In genomic region chr17:79946352-79947231, GRCh38 we compare ENCODE assay signal across 16 cellular contexts.
DNase-seq lines count a peak whose midpoint lies in the region; FAIRE-seq and TF ChIP-seq lines count a peak whose summit lies in the region.
"Had no signal": no experiment of that assay in that cellular context is flagged by ENCODE, and none has a peak within 500 bp of the region (broad histone marks: within the 10 kb centered on the region; RNA-seq: fewer than 3 reads in every experiment).

No MANE protein-coding gene starts in this region.

- H3K27ac Mint-ChIP-seq in nephron progenitor cell, result no peak overlapping the region
- H3K27ac Mint-ChIP-seq: activated naive CD4-positive, alpha-beta T cell treated with anti-CD3 and anti-CD28 coated beads for 36 hours; stimulated activated memory B cell treated with anti-CD40 and anti-IgM and Interleukin-4, amounts not matched to agents 10 μg/mL and 1 μg/mL and 100 μg/mL, for 72 hours; T-helper 17 cell had no signal

- no peaks in the 10 kb centered on the region for H3K9me3 ChIP-seq in BLaER1
- H3K9me3 ChIP-seq in MM.1S (replicated peaks; ENCODE audit: insufficient read depth, low read length), result no peaks in the 10 kb centered on the region
- H3K9me3 ChIP-seq: prostate gland had no signal

- H3K9ac ChIP-seq in BLaER1, result no peak overlapping the region
- H3K9ac ChIP-seq in MM.1S (ENCODE audit: low read length), result no peak overlapping the region

- H3F3A ChIP-seq in MM.1S (ENCODE audit: insufficient read depth, low read length), result no peaks in the 10 kb centered on the region

- DNase-seq in GM12892 (ENCODE audit: insufficient read length) (peak; percentile 10), coronary artery (ENCODE audit: low spot score) (peak; percentile 63), nephron progenitor cell (peak; percentile 1), OCI-M1 (lab: John Stamatoyannopoulos, UW) (no peak), MM.1S (no peak), NCI-H2107 (lab: John Stamatoyannopoulos, UW) (no peak), CD1c-positive myeloid dendritic cell (ENCODE audit: extremely low spot score) (no peak)
- DNase-seq: activated CD4-positive, CD25-positive, alpha-beta regulatory T cell; naive B cell; NCI-H1417; T-helper 17 cell had no signal

- H2AFZ ChIP-seq in MM.1S (ENCODE audit: low read length), result no peak overlapping the region

- H4K20me1 ChIP-seq in BLaER1, result peaks cover 30% of the 10 kb centered on the region
- no peaks in the 10 kb centered on the region for H4K20me1 ChIP-seq in MM.1S (ENCODE audit: insufficient read depth, low read length)

- H3K4me1 Mint-ChIP-seq in nephron progenitor cell, result peaks cover 29% of the 10 kb centered on the region

- H3K36me3 ChIP-seq in BLaER1 (no peaks in the 10 kb centered on the region), MM.1S (replicated peaks; ENCODE audit: insufficient read depth, low read length) (no peaks in the 10 kb centered on the region)

- 0 out of 2 replicates have a peak overlapping the region, but pooled peaks have one; percentile 9 for H3K27ac ChIP-seq in BLaER1
- H3K27ac ChIP-seq in coronary artery, result no peak overlapping the region
- no peak overlapping the region for H3K27ac ChIP-seq in MM.1S (ENCODE audit: low read length)
- H3K27ac ChIP-seq: prostate gland had no signal

- peaks cover 45% of the 10 kb centered on the region for H3K36me3 Mint-ChIP-seq in nephron progenitor cell (ENCODE audit: low read depth)
- H3K36me3 Mint-ChIP-seq: stimulated activated memory B cell treated with anti-CD40 and anti-IgM and Interleukin-4, amounts not matched to agents 10 μg/mL and 1 μg/mL and 100 μg/mL, for 72 hours had no signal

- no peaks in the 10 kb centered on the region for H3K9me2 ChIP-seq in MM.1S (replicated peaks; ENCODE audit: insufficient read depth, low read length)

- no peaks in the 10 kb centered on the region for H3K79me2 ChIP-seq in MM.1S (ENCODE audit: low read length)

- TF ChIP-seq CTCF in coronary artery (IDR thresholded peaks at IDR 0.05), result no peak
- no peak for TF ChIP-seq CTCF in nephron progenitor cell (IDR thresholded peaks at IDR 0.05)
- no peak for TF ChIP-seq CTCF in MM.1S (IDR thresholded peaks at IDR 0.05; ENCODE audit: low read length)

- H3K4me3 ChIP-seq in BLaER1 (no peak overlapping the region), coronary artery (no peak overlapping the region), MM.1S (ENCODE audit: low read length) (no peak overlapping the region)
- H3K4me3 ChIP-seq: prostate gland had no signal

- H3K27me3 Mint-ChIP-seq in nephron progenitor cell (ENCODE audit: low read depth, poor library complexity), result peaks cover 21% of the 10 kb centered on the region
- H3K27me3 Mint-ChIP-seq: naive B cell; stimulated activated memory B cell treated with anti-CD40 and anti-IgM and Interleukin-4, amounts not matched to agents 10 μg/mL and 1 μg/mL and 100 μg/mL, for 72 hours; T-helper 17 cell had no signal

- FAIRE-seq in GM12892 (lab: Jason Lieb, UNC), result no peak
- FAIRE-seq: endothelial cell of umbilical vein had no signal

- H3K27me3 ChIP-seq in BLaER1 (peaks cover 8% of the 10 kb centered on the region), MM.1S (replicated peaks; ENCODE audit: insufficient read depth, low read length) (peaks cover 96% of the 10 kb centered on the region)

- H3K4me2 ChIP-seq in BLaER1 (peak overlapping the region; percentile 64), MM.1S (ENCODE audit: low read depth, low read length) (no peak overlapping the region)

- H3K4me3 Mint-ChIP-seq in nephron progenitor cell, result no peak overlapping the region
- H3K4me3 Mint-ChIP-seq: activated naive CD4-positive, alpha-beta T cell treated with anti-CD3 and anti-CD28 coated beads for 36 hours; stimulated activated memory B cell treated with anti-CD40 and anti-IgM and Interleukin-4, amounts not matched to agents 10 μg/mL and 1 μg/mL and 100 μg/mL, for 72 hours; T-helper 17 cell had no signal

- TF ChIP-seq POLR2A in GM12892 (IDR thresholded peaks at IDR 0.05; ENCODE audit: low read depth, low read length), result no peak

- peaks cover 91% of the 10 kb centered on the region for H3K4me1 ChIP-seq in BLaER1
- no peaks in the 10 kb centered on the region for H3K4me1 ChIP-seq in MM.1S (ENCODE audit: low read length)

- H3K9me3 Mint-ChIP-seq in nephron progenitor cell, result no peaks in the 10 kb centered on the region
- H3K9me3 Mint-ChIP-seq: activated naive CD4-positive, alpha-beta T cell treated with anti-CD3 and anti-CD28 coated beads for 36 hours; stimulated activated memory B cell treated with anti-CD40 and anti-IgM and Interleukin-4, amounts not matched to agents 10 μg/mL and 1 μg/mL and 100 μg/mL, for 72 hours had no signal

Comparison
In these comparisons a context has a peak if more than half of its experiments do, and no peak if none do; other contexts are left out.
1. DNase-seq: peak in GM12892 (single experiment), coronary artery (single experiment) and nephron progenitor cell (single experiment); none in OCI-M1 (single experiment), MM.1S (single experiment), NCI-H2107 (single experiment) and CD1c-positive myeloid dendritic cell (single experiment).